1 cellular context compared by ENCODE assay signal in the genomic region with DNA sequence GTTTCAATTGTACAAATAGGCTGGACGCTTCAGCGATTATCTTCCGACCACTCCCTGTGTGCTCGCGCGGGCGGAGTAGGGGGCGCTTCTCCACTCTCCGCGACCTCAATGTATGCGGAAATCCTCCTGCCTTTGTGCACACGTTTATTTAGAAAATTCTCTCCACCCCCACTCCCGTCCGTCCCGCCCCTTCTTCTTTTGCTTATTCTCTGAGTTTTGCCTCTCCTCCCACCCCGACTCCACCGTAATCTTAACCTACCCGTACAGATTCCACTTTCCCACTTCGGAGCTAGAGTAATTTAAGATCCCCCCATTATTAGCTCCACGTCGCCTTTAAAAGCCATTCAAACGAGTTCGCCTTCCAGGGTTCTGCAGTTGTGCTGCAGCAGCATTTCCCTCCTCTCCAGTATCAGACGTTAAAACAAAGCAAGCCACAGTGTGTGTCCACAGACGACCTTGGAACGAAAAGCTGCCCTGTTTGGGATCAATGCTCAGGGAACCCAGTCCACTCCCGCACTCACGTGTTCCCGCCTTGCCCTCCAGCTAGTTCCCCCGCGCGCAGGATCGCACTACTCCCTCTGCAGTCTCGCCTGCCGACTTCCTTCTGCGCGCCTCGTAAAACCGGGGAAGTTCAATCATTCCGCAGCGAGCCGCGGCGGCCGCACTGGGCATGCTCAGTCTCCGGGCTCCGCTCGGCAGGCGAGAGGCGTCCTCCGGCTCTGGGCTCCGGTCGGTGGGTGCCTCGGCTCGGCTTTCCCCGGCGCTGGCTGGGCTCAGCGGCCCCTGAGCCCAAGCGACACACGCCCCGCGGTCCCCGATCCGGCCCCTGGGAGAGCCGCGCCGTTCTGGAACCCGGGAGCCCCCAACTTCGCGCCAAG.
TF ChIP-seq lines count a peak whose summit lies in the region.

A gene with protein sequence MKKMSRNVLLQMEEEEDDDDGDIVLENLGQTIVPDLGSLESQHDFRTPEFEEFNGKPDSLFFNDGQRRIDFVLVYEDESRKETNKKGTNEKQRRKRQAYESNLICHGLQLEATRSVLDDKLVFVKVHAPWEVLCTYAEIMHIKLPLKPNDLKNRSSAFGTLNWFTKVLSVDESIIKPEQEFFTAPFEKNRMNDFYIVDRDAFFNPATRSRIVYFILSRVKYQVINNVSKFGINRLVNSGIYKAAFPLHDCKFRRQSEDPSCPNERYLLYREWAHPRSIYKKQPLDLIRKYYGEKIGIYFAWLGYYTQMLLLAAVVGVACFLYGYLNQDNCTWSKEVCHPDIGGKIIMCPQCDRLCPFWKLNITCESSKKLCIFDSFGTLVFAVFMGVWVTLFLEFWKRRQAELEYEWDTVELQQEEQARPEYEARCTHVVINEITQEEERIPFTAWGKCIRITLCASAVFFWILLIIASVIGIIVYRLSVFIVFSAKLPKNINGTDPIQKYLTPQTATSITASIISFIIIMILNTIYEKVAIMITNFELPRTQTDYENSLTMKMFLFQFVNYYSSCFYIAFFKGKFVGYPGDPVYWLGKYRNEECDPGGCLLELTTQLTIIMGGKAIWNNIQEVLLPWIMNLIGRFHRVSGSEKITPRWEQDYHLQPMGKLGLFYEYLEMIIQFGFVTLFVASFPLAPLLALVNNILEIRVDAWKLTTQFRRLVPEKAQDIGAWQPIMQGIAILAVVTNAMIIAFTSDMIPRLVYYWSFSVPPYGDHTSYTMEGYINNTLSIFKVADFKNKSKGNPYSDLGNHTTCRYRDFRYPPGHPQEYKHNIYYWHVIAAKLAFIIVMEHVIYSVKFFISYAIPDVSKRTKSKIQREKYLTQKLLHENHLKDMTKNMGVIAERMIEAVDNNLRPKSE (plus strand): TSS at position 677 of the 878 bp plus-strand sequence. CDS start 227 bp downstream, outside the sequence.

TF ChIP-seq in K562, 482 proteins besides CTCF, POLR2A, EP300 and RAD21 (continued from another document and continues in another):
- TF ChIP-seq PURB (CRISPR knock-in tag; IDR thresholded peaks at IDR 0.05; ENCODE audit: low read depth) (no peak), CBX8 (IDR thresholded peaks at IDR 0.05; ENCODE audit: borderline replicate concordance, extremely low read depth, low read depth, low read length, poor library complexity, severe bottlenecking) (no peak), TBP (optimal IDR thresholded peaks at IDR 0.05; ENCODE audit: low read depth, low read length) (peak; percentile 73), GATAD2B (IDR thresholded peaks at IDR 0.05; ENCODE audit: borderline replicate concordance) (0 out of 2 replicates have a peak, but pooled peaks have one; percentile 57), MBD2 (IDR thresholded peaks at IDR 0.05; ENCODE audit: borderline replicate concordance, low read depth) (no peak; the same call in 1 of the 2 replicates), ESRRB (CRISPR knock-in tag; IDR thresholded peaks at IDR 0.05; ENCODE audit: borderline replicate concordance) (no peak), ZNF224 (CRISPR knock-in tag; IDR thresholded peaks at IDR 0.05) (no peak), GABPB1 (CRISPR knock-in tag; IDR thresholded peaks at IDR 0.05) (peak; percentile 69), SMARCC2 (IDR thresholded peaks at IDR 0.05; ENCODE audit: low read depth) (0 out of 2 replicates have a peak, but pooled peaks have one; percentile 9), MAFK (IDR thresholded peaks at IDR 0.05; ENCODE audit: low read length) (0 out of 2 replicates have a peak, but pooled peaks have one; percentile 7), PCBP2 (IDR thresholded peaks at IDR 0.05; ENCODE audit: low read depth, low read length, poor library complexity, severe bottlenecking) (no peak), SMAD3 (CRISPR knock-in tag; conservative IDR thresholded peaks at IDR 0.05) (no peak), ZFP1 (CRISPR knock-in tag; IDR thresholded peaks at IDR 0.05) (no peak), NCOA4 (IDR thresholded peaks at IDR 0.05; ENCODE audit: partially characterized antibody) (no peak), ZNF354B (CRISPR knock-in tag; IDR thresholded peaks at IDR 0.05) (no peak), ZNF212 (CRISPR knock-in tag; IDR thresholded peaks at IDR 0.05) (no peak), SMC3 (conservative IDR thresholded peaks at IDR 0.05; ENCODE audit: insufficient read depth, low read depth, low read length) (no peak), JUND (IDR thresholded peaks at IDR 0.05; ENCODE audit: borderline replicate concordance, low read depth, low read length) (peak; percentile 60), JUND (tag; IDR thresholded peaks at IDR 0.05; ENCODE audit: borderline replicate concordance, low read depth, low read length) (peak; percentile 35; the same call in 1 of the 3 replicates), HNRNPH1 (optimal IDR thresholded peaks at IDR 0.05; ENCODE audit: low read depth, low read length) (no peak), IFI16 (CRISPR knock-in tag; IDR thresholded peaks at IDR 0.05) (no peak), ZNF77 (CRISPR knock-in tag; IDR thresholded peaks at IDR 0.05) (no peak), ZNF445 (CRISPR knock-in tag; IDR thresholded peaks at IDR 0.05; ENCODE audit: low read depth) (no peak)
- TF ChIP-seq, protein P1, sequence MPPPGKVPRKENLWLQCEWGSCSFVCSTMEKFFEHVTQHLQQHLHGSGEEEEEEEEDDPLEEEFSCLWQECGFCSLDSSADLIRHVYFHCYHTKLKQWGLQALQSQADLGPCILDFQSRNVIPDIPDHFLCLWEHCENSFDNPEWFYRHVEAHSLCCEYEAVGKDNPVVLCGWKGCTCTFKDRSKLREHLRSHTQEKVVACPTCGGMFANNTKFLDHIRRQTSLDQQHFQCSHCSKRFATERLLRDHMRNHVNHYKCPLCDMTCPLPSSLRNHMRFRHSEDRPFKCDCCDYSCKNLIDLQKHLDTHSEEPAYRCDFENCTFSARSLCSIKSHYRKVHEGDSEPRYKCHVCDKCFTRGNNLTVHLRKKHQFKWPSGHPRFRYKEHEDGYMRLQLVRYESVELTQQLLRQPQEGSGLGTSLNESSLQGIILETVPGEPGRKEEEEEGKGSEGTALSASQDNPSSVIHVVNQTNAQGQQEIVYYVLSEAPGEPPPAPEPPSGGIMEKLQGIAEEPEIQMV (tag; conservative IDR thresholded peaks at IDR 0.05; ENCODE audit: low read depth): no peak
- TF ChIP-seq, protein P2, sequence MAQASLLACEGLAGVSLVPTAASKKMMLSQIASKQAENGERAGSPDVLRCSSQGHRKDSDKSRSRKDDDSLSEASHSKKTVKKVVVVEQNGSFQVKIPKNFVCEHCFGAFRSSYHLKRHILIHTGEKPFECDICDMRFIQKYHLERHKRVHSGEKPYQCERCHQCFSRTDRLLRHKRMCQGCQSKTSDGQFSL (CRISPR knock-in tag; IDR thresholded peaks at IDR 0.05): 0 out of 2 replicates have a peak, but pooled peaks have one; percentile 32
- TF ChIP-seq, protein P2 (tag; IDR thresholded peaks at IDR 0.05): no peak
- TF ChIP-seq, protein P3, sequence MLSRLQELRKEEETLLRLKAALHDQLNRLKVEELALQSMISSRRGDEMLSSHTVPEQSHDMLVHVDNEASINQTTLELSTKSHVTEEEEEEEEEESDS (CRISPR knock-in tag; IDR thresholded peaks at IDR 0.05): no peak
- TF ChIP-seq, protein P4, sequence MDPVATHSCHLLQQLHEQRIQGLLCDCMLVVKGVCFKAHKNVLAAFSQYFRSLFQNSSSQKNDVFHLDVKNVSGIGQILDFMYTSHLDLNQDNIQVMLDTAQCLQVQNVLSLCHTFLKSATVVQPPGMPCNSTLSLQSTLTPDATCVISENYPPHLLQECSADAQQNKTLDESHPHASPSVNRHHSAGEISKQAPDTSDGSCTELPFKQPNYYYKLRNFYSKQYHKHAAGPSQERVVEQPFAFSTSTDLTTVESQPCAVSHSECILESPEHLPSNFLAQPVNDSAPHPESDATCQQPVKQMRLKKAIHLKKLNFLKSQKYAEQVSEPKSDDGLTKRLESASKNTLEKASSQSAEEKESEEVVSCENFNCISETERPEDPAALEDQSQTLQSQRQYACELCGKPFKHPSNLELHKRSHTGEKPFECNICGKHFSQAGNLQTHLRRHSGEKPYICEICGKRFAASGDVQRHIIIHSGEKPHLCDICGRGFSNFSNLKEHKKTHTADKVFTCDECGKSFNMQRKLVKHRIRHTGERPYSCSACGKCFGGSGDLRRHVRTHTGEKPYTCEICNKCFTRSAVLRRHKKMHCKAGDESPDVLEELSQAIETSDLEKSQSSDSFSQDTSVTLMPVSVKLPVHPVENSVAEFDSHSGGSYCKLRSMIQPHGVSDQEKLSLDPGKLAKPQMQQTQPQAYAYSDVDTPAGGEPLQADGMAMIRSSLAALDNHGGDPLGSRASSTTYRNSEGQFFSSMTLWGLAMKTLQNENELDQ (CRISPR knock-in tag; IDR thresholded peaks at IDR 0.05; ENCODE audit: borderline replicate concordance): 0 out of 2 replicates have a peak, but pooled peaks have one; percentile 56
- TF ChIP-seq, protein P5, sequence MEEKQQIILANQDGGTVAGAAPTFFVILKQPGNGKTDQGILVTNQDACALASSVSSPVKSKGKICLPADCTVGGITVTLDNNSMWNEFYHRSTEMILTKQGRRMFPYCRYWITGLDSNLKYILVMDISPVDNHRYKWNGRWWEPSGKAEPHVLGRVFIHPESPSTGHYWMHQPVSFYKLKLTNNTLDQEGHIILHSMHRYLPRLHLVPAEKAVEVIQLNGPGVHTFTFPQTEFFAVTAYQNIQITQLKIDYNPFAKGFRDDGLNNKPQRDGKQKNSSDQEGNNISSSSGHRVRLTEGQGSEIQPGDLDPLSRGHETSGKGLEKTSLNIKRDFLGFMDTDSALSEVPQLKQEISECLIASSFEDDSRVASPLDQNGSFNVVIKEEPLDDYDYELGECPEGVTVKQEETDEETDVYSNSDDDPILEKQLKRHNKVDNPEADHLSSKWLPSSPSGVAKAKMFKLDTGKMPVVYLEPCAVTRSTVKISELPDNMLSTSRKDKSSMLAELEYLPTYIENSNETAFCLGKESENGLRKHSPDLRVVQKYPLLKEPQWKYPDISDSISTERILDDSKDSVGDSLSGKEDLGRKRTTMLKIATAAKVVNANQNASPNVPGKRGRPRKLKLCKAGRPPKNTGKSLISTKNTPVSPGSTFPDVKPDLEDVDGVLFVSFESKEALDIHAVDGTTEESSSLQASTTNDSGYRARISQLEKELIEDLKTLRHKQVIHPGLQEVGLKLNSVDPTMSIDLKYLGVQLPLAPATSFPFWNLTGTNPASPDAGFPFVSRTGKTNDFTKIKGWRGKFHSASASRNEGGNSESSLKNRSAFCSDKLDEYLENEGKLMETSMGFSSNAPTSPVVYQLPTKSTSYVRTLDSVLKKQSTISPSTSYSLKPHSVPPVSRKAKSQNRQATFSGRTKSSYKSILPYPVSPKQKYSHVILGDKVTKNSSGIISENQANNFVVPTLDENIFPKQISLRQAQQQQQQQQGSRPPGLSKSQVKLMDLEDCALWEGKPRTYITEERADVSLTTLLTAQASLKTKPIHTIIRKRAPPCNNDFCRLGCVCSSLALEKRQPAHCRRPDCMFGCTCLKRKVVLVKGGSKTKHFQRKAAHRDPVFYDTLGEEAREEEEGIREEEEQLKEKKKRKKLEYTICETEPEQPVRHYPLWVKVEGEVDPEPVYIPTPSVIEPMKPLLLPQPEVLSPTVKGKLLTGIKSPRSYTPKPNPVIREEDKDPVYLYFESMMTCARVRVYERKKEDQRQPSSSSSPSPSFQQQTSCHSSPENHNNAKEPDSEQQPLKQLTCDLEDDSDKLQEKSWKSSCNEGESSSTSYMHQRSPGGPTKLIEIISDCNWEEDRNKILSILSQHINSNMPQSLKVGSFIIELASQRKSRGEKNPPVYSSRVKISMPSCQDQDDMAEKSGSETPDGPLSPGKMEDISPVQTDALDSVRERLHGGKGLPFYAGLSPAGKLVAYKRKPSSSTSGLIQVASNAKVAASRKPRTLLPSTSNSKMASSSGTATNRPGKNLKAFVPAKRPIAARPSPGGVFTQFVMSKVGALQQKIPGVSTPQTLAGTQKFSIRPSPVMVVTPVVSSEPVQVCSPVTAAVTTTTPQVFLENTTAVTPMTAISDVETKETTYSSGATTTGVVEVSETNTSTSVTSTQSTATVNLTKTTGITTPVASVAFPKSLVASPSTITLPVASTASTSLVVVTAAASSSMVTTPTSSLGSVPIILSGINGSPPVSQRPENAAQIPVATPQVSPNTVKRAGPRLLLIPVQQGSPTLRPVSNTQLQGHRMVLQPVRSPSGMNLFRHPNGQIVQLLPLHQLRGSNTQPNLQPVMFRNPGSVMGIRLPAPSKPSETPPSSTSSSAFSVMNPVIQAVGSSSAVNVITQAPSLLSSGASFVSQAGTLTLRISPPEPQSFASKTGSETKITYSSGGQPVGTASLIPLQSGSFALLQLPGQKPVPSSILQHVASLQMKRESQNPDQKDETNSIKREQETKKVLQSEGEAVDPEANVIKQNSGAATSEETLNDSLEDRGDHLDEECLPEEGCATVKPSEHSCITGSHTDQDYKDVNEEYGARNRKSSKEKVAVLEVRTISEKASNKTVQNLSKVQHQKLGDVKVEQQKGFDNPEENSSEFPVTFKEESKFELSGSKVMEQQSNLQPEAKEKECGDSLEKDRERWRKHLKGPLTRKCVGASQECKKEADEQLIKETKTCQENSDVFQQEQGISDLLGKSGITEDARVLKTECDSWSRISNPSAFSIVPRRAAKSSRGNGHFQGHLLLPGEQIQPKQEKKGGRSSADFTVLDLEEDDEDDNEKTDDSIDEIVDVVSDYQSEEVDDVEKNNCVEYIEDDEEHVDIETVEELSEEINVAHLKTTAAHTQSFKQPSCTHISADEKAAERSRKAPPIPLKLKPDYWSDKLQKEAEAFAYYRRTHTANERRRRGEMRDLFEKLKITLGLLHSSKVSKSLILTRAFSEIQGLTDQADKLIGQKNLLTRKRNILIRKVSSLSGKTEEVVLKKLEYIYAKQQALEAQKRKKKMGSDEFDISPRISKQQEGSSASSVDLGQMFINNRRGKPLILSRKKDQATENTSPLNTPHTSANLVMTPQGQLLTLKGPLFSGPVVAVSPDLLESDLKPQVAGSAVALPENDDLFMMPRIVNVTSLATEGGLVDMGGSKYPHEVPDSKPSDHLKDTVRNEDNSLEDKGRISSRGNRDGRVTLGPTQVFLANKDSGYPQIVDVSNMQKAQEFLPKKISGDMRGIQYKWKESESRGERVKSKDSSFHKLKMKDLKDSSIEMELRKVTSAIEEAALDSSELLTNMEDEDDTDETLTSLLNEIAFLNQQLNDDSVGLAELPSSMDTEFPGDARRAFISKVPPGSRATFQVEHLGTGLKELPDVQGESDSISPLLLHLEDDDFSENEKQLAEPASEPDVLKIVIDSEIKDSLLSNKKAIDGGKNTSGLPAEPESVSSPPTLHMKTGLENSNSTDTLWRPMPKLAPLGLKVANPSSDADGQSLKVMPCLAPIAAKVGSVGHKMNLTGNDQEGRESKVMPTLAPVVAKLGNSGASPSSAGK (IDR thresholded peaks at IDR 0.05): peak; percentile 81
- TF ChIP-seq, protein P6, sequence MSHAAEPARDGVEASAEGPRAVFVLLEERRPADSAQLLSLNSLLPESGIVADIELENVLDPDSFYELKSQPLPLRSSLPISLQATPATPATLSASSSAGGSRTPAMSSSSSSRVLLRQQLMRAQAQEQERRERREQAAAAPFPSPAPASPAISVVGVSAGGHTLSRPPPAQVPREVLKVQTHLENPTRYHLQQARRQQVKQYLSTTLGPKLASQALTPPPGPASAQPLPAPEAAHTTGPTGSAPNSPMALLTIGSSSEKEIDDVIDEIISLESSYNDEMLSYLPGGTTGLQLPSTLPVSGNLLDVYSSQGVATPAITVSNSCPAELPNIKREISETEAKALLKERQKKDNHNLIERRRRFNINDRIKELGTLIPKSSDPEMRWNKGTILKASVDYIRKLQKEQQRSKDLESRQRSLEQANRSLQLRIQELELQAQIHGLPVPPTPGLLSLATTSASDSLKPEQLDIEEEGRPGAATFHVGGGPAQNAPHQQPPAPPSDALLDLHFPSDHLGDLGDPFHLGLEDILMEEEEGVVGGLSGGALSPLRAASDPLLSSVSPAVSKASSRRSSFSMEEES (CRISPR knock-in tag; IDR thresholded peaks at IDR 0.05): no peak
